Comparison of ENCODE assay signal across 8 cellular contexts in the genomic region with DNA sequence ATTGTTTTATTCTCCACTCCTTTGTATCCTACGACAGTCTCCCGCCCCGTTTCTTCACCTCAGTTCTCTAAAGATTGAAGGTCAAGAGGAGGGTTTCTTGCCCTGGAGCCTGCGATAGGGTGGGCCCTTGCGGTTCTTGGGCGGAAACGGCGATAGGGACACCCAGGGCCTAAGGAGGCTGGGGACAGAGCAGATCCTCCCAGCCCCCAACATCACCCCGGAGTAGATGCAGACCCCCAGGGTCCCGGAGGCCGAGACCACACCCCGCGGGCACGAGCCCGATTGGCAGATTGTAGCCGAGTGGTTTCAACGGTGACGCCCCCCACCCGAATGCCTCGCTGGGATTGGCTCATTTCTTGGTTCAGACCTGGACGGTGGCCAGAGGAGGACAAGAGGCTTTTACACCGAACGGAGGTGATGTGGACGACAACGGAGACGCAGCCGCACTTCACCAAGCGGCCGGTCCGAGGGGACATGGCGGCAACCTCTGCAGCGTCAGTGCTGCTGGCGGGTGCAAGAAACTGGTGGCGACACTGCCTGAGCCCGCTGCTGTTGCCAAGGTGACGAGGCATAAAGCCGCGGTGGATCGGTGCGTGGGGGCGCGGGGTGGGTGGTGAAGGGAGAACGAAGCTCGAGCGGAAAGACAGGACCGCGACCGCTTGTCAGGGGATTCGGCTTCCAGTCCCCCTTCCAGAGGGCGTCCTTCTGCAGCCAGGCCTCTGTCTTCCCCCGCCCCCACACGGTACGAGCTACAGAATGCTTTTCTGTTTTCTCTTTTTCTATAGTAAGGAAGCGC. TPM values are rescaled to one million over a fixed set of nuclear protein-coding genes. Genes with fewer than 3 reads are reported as not detected.
A peak's percentile ranks its signal among the peaks of the same experiment; 100 is the strongest.
DNase-seq lines count a peak whose midpoint lies in the region; ATAC-seq and TF ChIP-seq lines count a peak whose summit lies in the region.

No MANE protein-coding gene starts in this region.

- CTCF ChIA-PET in A673 (lab: Charles Lee), result no interaction called here

- H3K27me3 ChIP-seq in A673 (replicated peaks; ENCODE audit: insufficient read depth, low read depth, low read length, poor library complexity), result no peaks in the 10 kb centered on the region
- no peaks in the 10 kb centered on the region for H3K27me3 ChIP-seq in colonic mucosa

- no TSS peak for BruUV-seq in A673 (replicated peaks; lab: Mats Ljungman, UMichigan)

- no peaks in the 10 kb centered on the region for H3K36me3 ChIP-seq in A673 (ENCODE audit: insufficient read depth, low read length, poor library complexity, severe bottlenecking)
- no peaks in the 10 kb centered on the region for H3K36me3 ChIP-seq in colonic mucosa

- POLR2A ChIA-PET in A673 (lab: Charles Lee; ENCODE audit: low non-redundant PET), result interaction anchor here (0.6 kb wide), 1 partner anchor 324 kb away, joined by 3 read pairs; no protein-coding TSS in a partner anchor

- intact Hi-C loops in A673 (cut with micrococcal nuclease; ENCODE audit: unreplicated experiment), result no loop called here
- intact Hi-C loops in colonic mucosa (cut with DNase I), result no loop called here
- intact Hi-C loops in left colon (cut with DNase I, micrococcal nuclease), result no loop called here

- H3K9ac ChIP-seq in colonic mucosa (ENCODE audit: low read depth in 2 of 2, low read length in 2 of 2), result peak overlapping the region; percentile 57 to 74

- ATAC-seq in GM18868 (IDR thresholded peaks at IDR 0.05; ENCODE audit: unreplicated experiment), result peak; percentile 90
- ATAC-seq in HG03378 (IDR thresholded peaks at IDR 0.05; ENCODE audit: unreplicated experiment), result peak; percentile 86
- ATAC-seq in left colon, result peak; percentile 84

- H3K9me3 ChIP-seq in A673 (ENCODE audit: low read depth, low read length, poor library complexity, severe bottlenecking) (peaks cover 11% of the 10 kb centered on the region), colonic mucosa (no peaks in the 10 kb centered on the region)

- TF ChIP-seq CTCF in A673 (conservative IDR thresholded peaks at IDR 0.05; ENCODE audit: low read depth, low read length) (0 out of 2 replicates have a peak, but pooled peaks have one; percentile 8), colonic mucosa (IDR thresholded peaks at IDR 0.05) (no peak)

- DNase-seq in A673 (ENCODE audit: low spot score) (peak; percentile 91), NCI-H510A treated with DMSO at 0.1 percent for 48 hours (lab: John Stamatoyannopoulos, UW) (peak; percentile 93), colonic mucosa (peak; percentile 90), left colon (peak; percentile 88)
- peak; percentile 52 to 64 for DNase-seq in activated CD4-positive, alpha-beta T cell treated with anti-CD3 and anti-CD28 coated beads for 4 hours
- DNase-seq in stimulated activated CD4-positive, alpha-beta T cell treated with anti-CD3 and anti-CD28 coated beads, Interleukin-1b, Interleukin-23, amount 100 ng/mL, for 1 hour (ENCODE audit: low read depth in 2 of 2), result peak; percentile 17 to 29

- H3K4me3 ChIP-seq in A673 (ENCODE audit: low read depth, low read length, poor library complexity, severe bottlenecking) (peak overlapping the region; percentile 74), colonic mucosa (peak overlapping the region; percentile 64)

- peak overlapping the region; percentile 39 for H3K27ac ChIP-seq in A673 (ENCODE audit: low read depth, low read length, poor library complexity, severe bottlenecking)
- H3K27ac ChIP-seq in colonic mucosa, result peak overlapping the region; percentile 63

- H3K4me1 ChIP-seq in A673 (ENCODE audit: insufficient read depth, low read length, poor library complexity, severe bottlenecking) (peaks cover 5% of the 10 kb centered on the region), colonic mucosa (no peaks in the 10 kb centered on the region)

RNA-seq across cellular contexts. Expression of a gene that starts 19.0 kb away (rescaled TPM):
- 0.26 TPM in 1 of 2 replicates, not detected in the other for total RNA-seq in A673 (2021)
- 1 to 10 TPM in 1 of 2 donors, under 1 TPM in 1; 0.25 to 1.4 TPM for total RNA-seq in colonic mucosa
- total RNA-seq in left colon, result 1 to 10 TPM in 1 of 2 donors, under 1 TPM in 1; 0.75 to 1.1 TPM

Comparison
In these comparisons a context has a peak if more than half of its experiments do, and no peak if none do; other contexts are left out.
1. Peak in every context shown above with its lines: DNase-seq, ATAC-seq, H3K4me3 ChIP-seq and H3K27ac ChIP-seq.
2. DNase-seq: peak in every context shown above with its lines; median percentile 93 in NCI-H510A treated with DMSO at 0.1 percent for 48 hours; 91 in A673; 90 in colonic mucosa; 88 in left colon; 58 in activated CD4-positive, alpha-beta T cell treated with anti-CD3 and anti-CD28 coated beads for 4 hours; 23 in stimulated activated CD4-positive, alpha-beta T cell treated with anti-CD3 and anti-CD28 coated beads, Interleukin-1b, Interleukin-23, amount 100 ng/mL, for 1 hour.